ENCODE assay signal across 21 cellular contexts in genomic region chr5:151587796-151588606, GRCh38. TPM values are rescaled to one million over a fixed set of nuclear protein-coding genes. Genes with fewer than 3 reads are reported as not detected.
DNase-seq lines count a peak whose midpoint lies in the region; ATAC-seq, FAIRE-seq and TF ChIP-seq lines count a peak whose summit lies in the region.
"Had no signal": no experiment of that assay in that cellular context is flagged by ENCODE, and none has a peak within 500 bp of the region (broad histone marks: within the 10 kb centered on the region; RNA-seq: fewer than 3 reads in every experiment).

No MANE protein-coding gene starts in this region.

- no peak overlapping the region for H3K18ac ChIP-seq in IMR-90 (ENCODE audit: low read depth, low read length)

- H3K4me1 ChIP-seq in IMR-90 (ENCODE audit: control insufficient read depth, insufficient read depth, low read length) (no peaks in the 10 kb centered on the region), mammary epithelial cell (ENCODE audit: insufficient read depth, low read length) (peaks cover 66% of the 10 kb centered on the region), keratinocyte (ENCODE audit: control insufficient read depth, extremely low read depth, insufficient read depth, low read length) (peaks cover 73% of the 10 kb centered on the region)

- H3K9ac ChIP-seq in IMR-90 (ENCODE audit: low read depth, low read length) = no peak overlapping the region
- H3K9ac ChIP-seq in mammary epithelial cell (ENCODE audit: insufficient read depth, low read length) = no peak overlapping the region
- H3K9ac ChIP-seq in keratinocyte (ENCODE audit: control insufficient read depth, extremely low read depth, insufficient read depth, low read length) = peak overlapping the region; percentile 92

- H3K27ac ChIP-seq in IMR-90 (ENCODE audit: insufficient read depth, low read length) = no peak overlapping the region
- peak overlapping the region; percentile 19 for H3K27ac ChIP-seq in mammary epithelial cell (ENCODE audit: insufficient read depth, low read depth, low read length)
- H3K27ac ChIP-seq in keratinocyte (ENCODE audit: control insufficient read depth, insufficient read depth, low read length) = peak overlapping the region; percentile 91
- no peak overlapping the region for H3K27ac ChIP-seq in WERI-Rb-1
- H3K27ac ChIP-seq: SK-N-MC had no signal

- H3K79me1 ChIP-seq in IMR-90 (ENCODE audit: low read depth in 1 of 2, low read length in 2 of 2) = no peaks in the 10 kb centered on the region

- no peak overlapping the region for H4K5ac ChIP-seq in IMR-90 (ENCODE audit: low read depth, low read length)

- H3K79me2 ChIP-seq in mammary epithelial cell (ENCODE audit: insufficient read depth, low read length) = peaks cover 92% of the 10 kb centered on the region
- peaks cover 84% of the 10 kb centered on the region for H3K79me2 ChIP-seq in keratinocyte (ENCODE audit: control insufficient read depth, insufficient read depth, low read length)

- no peak overlapping the region for H3K4me2 ChIP-seq in IMR-90 (ENCODE audit: low read depth, low read length)
- peak overlapping the region; percentile 88 for H3K4me2 ChIP-seq in mammary epithelial cell (ENCODE audit: insufficient read depth, low read depth, low read length)
- H3K4me2 ChIP-seq in keratinocyte (ENCODE audit: control insufficient read depth, extremely low read depth, insufficient read depth, low read depth, low read length) = peak overlapping the region; percentile 92

- H3K36me3 ChIP-seq in IMR-90 (ENCODE audit: control insufficient read depth, insufficient read depth, low read length) = no peaks in the 10 kb centered on the region
- H3K36me3 ChIP-seq in mammary epithelial cell (ENCODE audit: insufficient read depth, low read length) = no peaks in the 10 kb centered on the region
- peaks cover 2 to 20% of the 10 kb centered on the region in 2 experiments for H3K36me3 ChIP-seq in keratinocyte (ENCODE audit: control insufficient read depth in 2 of 2, extremely low read depth in 1 of 2, insufficient read depth in 2 of 2, low read length in 2 of 2)
- no peaks in the 10 kb centered on the region for H3K36me3 ChIP-seq in WERI-Rb-1

- ATAC-seq in IMR-90 (ENCODE audit: low read depth) (no peak), HG03521 (IDR thresholded peaks at IDR 0.05; ENCODE audit: unreplicated experiment) (no peak)
- ATAC-seq in stimulated activated naive B cell treated with anti-CD40 and anti-IgM and Interleukin-4, amounts not matched to agents 10 μg/mL and 1 μg/mL and 100 μg/mL, for 72 hours (replicated peaks) = peak; percentile 59 to 63
- ATAC-seq: HepG2, Right ventricle myocardium inferior had no signal

- H2AFZ ChIP-seq in IMR-90 (replicated peaks; ENCODE audit: low read length, poor library complexity) (peak overlapping the region; percentile 43), mammary epithelial cell (ENCODE audit: low read depth, low read length) (no peak overlapping the region), keratinocyte (ENCODE audit: control insufficient read depth, low read length) (no peak overlapping the region)

- no peak for TF ChIP-seq RAD21 in IMR-90 (IDR thresholded peaks at IDR 0.05; ENCODE audit: low read length)

- peak; percentile 87 for FAIRE-seq in keratinocyte (lab: Jason Lieb, UNC)
- FAIRE-seq: G401.6, HepG2 had no signal

- no peaks in the 10 kb centered on the region for H3K9me3 Mint-ChIP-seq in stimulated activated naive B cell treated with anti-CD40 and anti-IgM and Interleukin-4, amounts not matched to agents 10 μg/mL and 1 μg/mL and 100 μg/mL, for 72 hours
- H3K9me3 Mint-ChIP-seq: CD4-positive, alpha-beta T cell had no signal

- no peak overlapping the region for H3K4ac ChIP-seq in IMR-90 (ENCODE audit: low read depth, low read length)

- no peak overlapping the region for H2BK5ac ChIP-seq in IMR-90 (ENCODE audit: low read depth, low read length, poor library complexity, severe bottlenecking)

- H3K4me3 ChIP-seq in IMR-90 (ENCODE audit: insufficient read depth, low read depth, low read length) (no peak overlapping the region), mammary epithelial cell (replicated peaks in 1 of 3; ENCODE audit: insufficient read depth in 1 of 3, low read depth in 2 of 3, low read length in 3 of 3) (peak overlapping the region in 2 of 3 experiments; percentile 70 to 82), keratinocyte (ENCODE audit: control insufficient read depth in 2 of 3, extremely low read depth in 1 of 3, insufficient read depth in 2 of 3, low read depth in 1 of 3, low read length in 3 of 3) (peak overlapping the region; percentile 30 to 78 (median 74)), WERI-Rb-1 (ENCODE audit: low read depth, low read length) (no peak overlapping the region)
- H3K4me3 ChIP-seq: SK-N-MC had no signal

- H2AK5ac ChIP-seq in IMR-90 (ENCODE audit: low read depth, low read length) = no peak overlapping the region

- no peak overlapping the region for H4K91ac ChIP-seq in IMR-90 (ENCODE audit: insufficient read depth, low read depth, low read length)

- no peak overlapping the region for H2BK20ac ChIP-seq in IMR-90 (ENCODE audit: low read depth, low read length)

- no peak overlapping the region for H4K8ac ChIP-seq in IMR-90 (ENCODE audit: low read depth in 2 of 2, low read length in 2 of 2)

- H2BK120ac ChIP-seq in IMR-90 (ENCODE audit: low read depth, low read length) = no peak overlapping the region

- H3K27me3 ChIP-seq in IMR-90 (ENCODE audit: control insufficient read depth, insufficient read depth, low read length) (peaks cover 18% of the 10 kb centered on the region), mammary epithelial cell (ENCODE audit: insufficient read depth, low read length) (no peaks in the 10 kb centered on the region), keratinocyte (ENCODE audit: control insufficient read depth, extremely low read depth, insufficient read depth, low read length) (no peaks in the 10 kb centered on the region), WERI-Rb-1 (ENCODE audit: insufficient read depth, low read depth, severe bottlenecking) (no peaks in the 10 kb centered on the region)

- peaks cover 0 to 4% of the 10 kb centered on the region in 2 donors for H3K27me3 Mint-ChIP-seq in stimulated activated naive B cell treated with anti-CD40 and anti-IgM and Interleukin-4, amounts not matched to agents 10 μg/mL and 1 μg/mL and 100 μg/mL, for 72 hours
- H3K27me3 Mint-ChIP-seq: CD4-positive, alpha-beta T cell had no signal

- no peak overlapping the region for H3K27ac Mint-ChIP-seq in stimulated activated naive B cell treated with anti-CD40 and anti-IgM and Interleukin-4, amounts not matched to agents 10 μg/mL and 1 μg/mL and 100 μg/mL, for 72 hours
- H3K27ac Mint-ChIP-seq: CD4-positive, alpha-beta T cell had no signal

- no peak for TF ChIP-seq POLR2A in IMR-90 (IDR thresholded peaks at IDR 0.05; ENCODE audit: low read depth, low read length)

- POLR2A ChIA-PET in IMR-90 (lab: Charles Lee; ENCODE audit: unreplicated experiment) = no interaction called here

- H2AK9ac ChIP-seq in IMR-90 (replicated peaks; ENCODE audit: low read depth, low read length, poor library complexity) = no peak overlapping the region

- H4K20me1 ChIP-seq in IMR-90 (ENCODE audit: insufficient read depth, low read length) (no peaks in the 10 kb centered on the region), mammary epithelial cell (ENCODE audit: insufficient read depth, low read length) (no peaks in the 10 kb centered on the region), keratinocyte (ENCODE audit: control insufficient read depth, extremely low read depth, insufficient read depth, low read length) (no peaks in the 10 kb centered on the region)

- peaks cover 0 to 2% of the 10 kb centered on the region in 2 donors for H3K36me3 Mint-ChIP-seq in stimulated activated naive B cell treated with anti-CD40 and anti-IgM and Interleukin-4, amounts not matched to agents 10 μg/mL and 1 μg/mL and 100 μg/mL, for 72 hours

- DNase-seq in IMR-90 (no peak), mammary epithelial cell (no peak), keratinocyte (ENCODE audit: low read depth, low spot score) (no peak), GM03348 (ENCODE audit: low spot score) (no peak), WERI-Rb-1 (no peak)
- no peak for DNase-seq in stimulated activated naive B cell treated with anti-CD40 and anti-IgM and Interleukin-4, amounts not matched to agents 10 μg/mL and 1 μg/mL and 100 μg/mL, for 72 hours
- DNase-seq: ACHN; CD4-positive, alpha-beta T cell; DMS79; GOT3; Karpas-422; NCI-H1436 treated with DMSO at 0.1 percent for 48 hours; NCI-H2107; NCI-H226; NCI-H526 treated with DMSO at 0.1 percent for 48 hours; NK-92 treated with Interleukin-12 subunit alpha and Interleukin-12 subunit beta, amount 100 ng/mL, for 24 hours had no signal

- peaks cover 11 to 15% of the 10 kb centered on the region in 2 donors for H3K4me1 Mint-ChIP-seq in stimulated activated naive B cell treated with anti-CD40 and anti-IgM and Interleukin-4, amounts not matched to agents 10 μg/mL and 1 μg/mL and 100 μg/mL, for 72 hours

- no peak overlapping the region for H3K23ac ChIP-seq in IMR-90 (ENCODE audit: low read depth, low read length)

- TF ChIP-seq CTCF in IMR-90 (conservative IDR thresholded peaks at IDR 0.05; ENCODE audit: low read depth, low read length) (no peak), mammary epithelial cell (conservative IDR thresholded peaks at IDR 0.05 in 1 of 2, IDR thresholded peaks at IDR 0.05 in 1 of 2; ENCODE audit: extremely low read depth in 1 of 2, insufficient read depth in 1 of 2, low read depth in 1 of 2, low read length in 2 of 2) (no peak), keratinocyte (optimal IDR thresholded peaks at IDR 0.05 in 1 of 3, IDR thresholded peaks at IDR 0.05 in 1 of 3, conservative IDR thresholded peaks at IDR 0.05 in 1 of 3; ENCODE audit: extremely low read depth in 1 of 3, insufficient read depth in 2 of 3, low read length in 3 of 3) (no peak), WERI-Rb-1 (IDR thresholded peaks at IDR 0.05; ENCODE audit: low read depth, low read length) (no peak)

- CTCF ChIA-PET in IMR-90 (lab: Yijun Ruan, JAX) = interaction anchor here (1.0 kb wide), 1 partner anchor 26 kb away, joined by 4 read pairs; no protein-coding TSS in a partner anchor
- CTCF ChIA-PET in mammary epithelial cell (lab: Charles Lee; ENCODE audit: low non-redundant PET) = no interaction called here

- BruUV-seq in IMR-90 (replicated peaks; lab: Mats Ljungman, UMichigan) (no TSS peak), mammary epithelial cell (replicated peaks; lab: Mats Ljungman, UMichigan) (no TSS peak)

- no peaks in the 10 kb centered on the region for H3K9me3 ChIP-seq in IMR-90 (ENCODE audit: control insufficient read depth, insufficient read depth, low read length)
- H3K9me3 ChIP-seq in mammary epithelial cell (replicated peaks; ENCODE audit: insufficient read depth, low read length) = no peaks in the 10 kb centered on the region
- H3K9me3 ChIP-seq in keratinocyte (ENCODE audit: control insufficient read depth, low read depth, low read length) = no peaks in the 10 kb centered on the region
- H3K9me3 ChIP-seq in WERI-Rb-1 (ENCODE audit: severe bottlenecking) = no peaks in the 10 kb centered on the region

- in situ Hi-C loops in IMR-90 (cut with MboI; ENCODE audit: low sequenced_read_pairs) = no loop called here
- in situ Hi-C loops in mammary epithelial cell (cut with MboI; ENCODE audit: low sequenced_read_pairs in 2 of 2) = no loop called here

- no peak overlapping the region for H3K4me3 Mint-ChIP-seq in stimulated activated naive B cell treated with anti-CD40 and anti-IgM and Interleukin-4, amounts not matched to agents 10 μg/mL and 1 μg/mL and 100 μg/mL, for 72 hours
- H3K4me3 Mint-ChIP-seq: CD4-positive, alpha-beta T cell had no signal

- intact Hi-C loops in IMR-90 (cut with micrococcal nuclease) = no loop called here
- intact Hi-C loops in mammary epithelial cell (cut with micrococcal nuclease) = no loop called here

- no peak overlapping the region for H3K14ac ChIP-seq in IMR-90 (replicated peaks; ENCODE audit: low read depth, low read length)

- dilution Hi-C loops in IMR-90 (cut with HindIII; ENCODE audit: low sequenced_read_pairs, unreplicated experiment) (no loop called here), mammary epithelial cell (cut with HindIII; ENCODE audit: low sequenced_read_pairs) (no loop called here), keratinocyte (cut with MboI; ENCODE audit: extremely low pct_ligation_motif_present, low sequenced_read_pairs) (no loop called here)

- H3K56ac ChIP-seq in IMR-90 (ENCODE audit: extremely low read depth, insufficient read depth, low read length) = no peak overlapping the region

- 14% methylated on average over 1 of the region's 5 CpGs; no CpG with 5 or more reads in 1 of the 2 experiments for WGBS in IMR-90 (ENCODE audit: extremely low coverage in 2 of 2, insufficient read length in 1 of 2), 2 experiments
- 82% methylated on average over 4 of the region's 5 CpGs for WGBS in mammary epithelial cell (ENCODE audit: low coverage, missing lambda C conversion rate)

- H3K9me1 ChIP-seq in IMR-90 (ENCODE audit: insufficient read depth, low read length) (no peaks in the 10 kb centered on the region), keratinocyte (ENCODE audit: control insufficient read depth, extremely low read depth, insufficient read depth, low read length) (no peaks in the 10 kb centered on the region)

- H2BK15ac ChIP-seq in IMR-90 (ENCODE audit: low read depth, low read length) = no peak overlapping the region

RNA-seq across cellular contexts. Expression of gene FAT2, which starts 3.1 kb away (rescaled TPM):
- total RNA-seq in IMR-90 (2012; rRNA removed) = under 0.01 TPM in 2 replicates
- 0.03 and 0.06 TPM in 2 replicates for polyA plus RNA-seq in IMR-90 (2012; rRNA removed)
- polyA plus RNA-seq in IMR-90 (2012; cell fraction: cytosol; rRNA removed) = 0.02 and 0.03 TPM in 2 replicates
- polyA plus RNA-seq in IMR-90 (2012; cell fraction: nucleus; rRNA removed; ENCODE audit: low replicate concordance) = 0.05 and 0.07 TPM in 2 replicates
- total RNA-seq in mammary epithelial cell = 100 to 1,000 TPM; 122 to 137 TPM
- polyA plus RNA-seq in mammary epithelial cell = 44.8 TPM
- polyA minus RNA-seq in mammary epithelial cell = 239 TPM
- 35.0 to 58.0 TPM (median 51.5 TPM) in 3 replicates for polyA plus RNA-seq in keratinocyte
- polyA plus RNA-seq in keratinocyte (2011; ENCODE audit: low read depth) = 20.3 TPM
- polyA plus RNA-seq in keratinocyte (2011; cell fraction: cytosol; rRNA removed) = 12.5 and 14.2 TPM in 2 replicates
- 217 and 259 TPM in 2 replicates for polyA plus RNA-seq in keratinocyte (2011; cell fraction: nucleus; rRNA removed)
- 44.0 and 58.0 TPM in 2 replicates for polyA plus RNA-seq in keratinocyte (2012; ENCODE audit: low replicate concordance)
- 219 to 287 TPM (median 236 TPM) in 3 replicates for polyA minus RNA-seq in keratinocyte
- 63.1 TPM for polyA minus RNA-seq in keratinocyte (2011; cell fraction: cytosol; rRNA and poly(A)+ RNA removed)
- 484 and 633 TPM in 2 replicates for polyA minus RNA-seq in keratinocyte (2011; cell fraction: nucleus; rRNA and poly(A)+ RNA removed)
- total RNA-seq: CD4-positive, alpha-beta T cell; HepG2; Right ventricle myocardium inferior had no signal
- polyA plus RNA-seq: HepG2 had no signal

Comparison
In these comparisons a context has a peak if more than half of its experiments do, and no peak if none do; other contexts are left out.
1. ATAC-seq: peak in stimulated activated naive B cell treated with anti-CD40 and anti-IgM and Interleukin-4, amounts not matched to agents 10 μg/mL and 1 μg/mL and 100 μg/mL, for 72 hours (2 of 2); none in IMR-90 (single experiment) and HG03521 (single experiment).
2. H3K27ac ChIP-seq: peak in mammary epithelial cell (single experiment) and keratinocyte (single experiment); none in IMR-90 (single experiment) and WERI-Rb-1 (single experiment).
3. H3K4me3 ChIP-seq: peak in mammary epithelial cell (2 of 3) and keratinocyte (3 of 3); none in IMR-90 (single experiment) and WERI-Rb-1 (single experiment).
4. RNA of gene FAT2, which starts 3.1 kb away (polyA plus RNA-seq): 44.8 TPM in mammary epithelial cell (single experiment) and 12.5 to 259 TPM in keratinocyte; 0.02 to 0.07 TPM in IMR-90; every median in the first group is over 10 times any median in the second.